Comparison of ENCODE assay signal across 1 cellular context in genomic region chr17:40561294-40561870, GRCh38.
TF ChIP-seq lines count a peak whose summit lies in the region.

No MANE protein-coding gene starts in this region.

TF ChIP-seq in HepG2, 621 proteins besides CTCF, POLR2A, EP300 and RAD21 (continued from another document):
- TF ChIP-seq CERS6 (CRISPR knock-in tag; IDR thresholded peaks at IDR 0.05), result no peak
